Comparison of ENCODE assay signal across 8 cellular contexts in the genomic region with DNA sequence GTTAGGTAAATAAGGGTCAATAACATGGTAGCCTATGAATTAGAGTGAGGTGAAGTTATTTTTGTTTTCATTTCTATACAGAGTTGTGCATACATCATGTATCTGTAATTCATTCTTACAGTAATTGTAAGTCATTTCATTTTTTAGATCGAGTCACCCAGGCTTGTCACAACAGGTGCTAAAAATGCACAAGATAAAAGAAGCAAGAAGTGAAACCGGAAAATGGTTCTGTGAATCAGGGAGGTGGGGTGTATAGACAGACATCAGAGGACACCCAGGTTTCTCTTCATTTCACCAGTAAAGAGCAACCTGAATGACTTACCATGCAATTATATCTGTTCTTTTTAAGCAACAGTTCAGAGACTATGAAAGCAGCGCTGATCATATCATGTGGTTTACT. TPM values are rescaled to one million over a fixed set of nuclear protein-coding genes. Genes with fewer than 3 reads are reported as not detected.
DNase-seq lines count a peak whose midpoint lies in the region; ATAC-seq, FAIRE-seq and TF ChIP-seq lines count a peak whose summit lies in the region.

No MANE protein-coding gene starts in this region.

- POLR2A ChIA-PET in GM10248 (lab: Yijun Ruan, JAX), result no interaction called here

- H3K27ac ChIP-seq in transverse colon, result peak overlapping the region; percentile 25 to 61 (median 46)

- in situ Hi-C loops in transverse colon (cut with MboI; ENCODE audit: low pct_ligation_motif_present in 1 of 4, low pct_unique_long_range_greater_than_20kb in 1 of 4, low sequenced_read_pairs in 3 of 4) (loop anchor here in 1 of 4 donors (25.0 kb wide), 1 partner anchor 706 kb away; no protein-coding TSS in a partner anchor), G401 (cut with HindIII; ENCODE audit: low sequenced_read_pairs) (no loop called here)

- peaks cover 48% of the 10 kb centered on the region for H3K4me1 Mint-ChIP-seq in activated naive CD8-positive, alpha-beta T cell (ENCODE audit: low read depth)

- H3K27me3 ChIP-seq in transverse colon, result no peaks in the 10 kb centered on the region

- H3K9me3 Mint-ChIP-seq in activated naive CD8-positive, alpha-beta T cell (ENCODE audit: low read depth), result no peaks in the 10 kb centered on the region

- peak; percentile 82 for DNase-seq in GM10248 (ENCODE audit: extremely low spot score)
- no peak for DNase-seq in transverse colon
- no peak for DNase-seq in G401 (ENCODE audit: low spot score)
- DNase-seq in urothelium cell line (ENCODE audit: low spot score), result no peak
- no peak for DNase-seq in mucosa of gallbladder (ENCODE audit: low spot score)

- H3K27ac Mint-ChIP-seq in activated naive CD8-positive, alpha-beta T cell, result peak overlapping the region; percentile 95

- H3K36me3 ChIP-seq in transverse colon, result no peaks in the 10 kb centered on the region

- H3K36me3 Mint-ChIP-seq in activated naive CD8-positive, alpha-beta T cell, result peaks cover 3% of the 10 kb centered on the region

- TF ChIP-seq CTCF in GM10248 (IDR thresholded peaks at IDR 0.05; ENCODE audit: control extremely low read depth, extremely low read depth, low read depth, missing control alignments), result no peak
- TF ChIP-seq CTCF in transverse colon (IDR thresholded peaks at IDR 0.05), result no peak

- TF ChIP-seq EP300 in transverse colon (IDR thresholded peaks at IDR 0.05; ENCODE audit: low read depth), result no peak

- intact Hi-C loops in transverse colon (cut with DNase I; ENCODE audit: low total_unique reads), result no loop called here

- CTCF ChIA-PET in GM10248 (lab: Yijun Ruan, JAX), result interaction anchor here (0.9 to 2.9 kb wide), 9 partner anchors 11 to 711 kb away, joined by 3 to 10 read pairs (median 4); a partner anchor contains a TSS

- no peak overlapping the region for H3K4me3 ChIP-seq in transverse colon

- no peak for FAIRE-seq in urothelium cell line (lab: Jason Lieb, UNC)

- H3K27me3 Mint-ChIP-seq in activated naive CD8-positive, alpha-beta T cell, result no peaks in the 10 kb centered on the region

- TF ChIP-seq POLR2A in transverse colon (IDR thresholded peaks at IDR 0.05), result no peak

- peak overlapping the region; percentile 77 for H3K4me3 Mint-ChIP-seq in activated naive CD8-positive, alpha-beta T cell

- peaks cover 0 to 20% (median 12%) of the 10 kb centered on the region in 4 donors for H3K4me1 ChIP-seq in transverse colon

- ATAC-seq in GM21360 (IDR thresholded peaks at IDR 0.05; ENCODE audit: unreplicated experiment) (peak; percentile 81), HG03520 (IDR thresholded peaks at IDR 0.05; ENCODE audit: unreplicated experiment) (peak; percentile 83)

- WGBS in transverse colon (ENCODE audit: low coverage in 1 of 2), 2 donors, result 70 to 74% methylated on average over 3 of the region's 3 CpGs

- no peaks in the 10 kb centered on the region for H3K9me3 ChIP-seq in transverse colon

RNA-seq across cellular contexts. Expression of a gene that starts 27.6 kb away (rescaled TPM):
- total RNA-seq in transverse colon (10 to 100 TPM; 10.5 to 39.8 (median 15.0) TPM), mucosa of gallbladder (14.6 TPM)
- 45.5 and 45.9 TPM in 2 replicates for total RNA-seq in G401 (2014; rRNA removed; shearing (Covaris generic))
